1 cellular context compared by ENCODE assay signal in the genomic region with DNA sequence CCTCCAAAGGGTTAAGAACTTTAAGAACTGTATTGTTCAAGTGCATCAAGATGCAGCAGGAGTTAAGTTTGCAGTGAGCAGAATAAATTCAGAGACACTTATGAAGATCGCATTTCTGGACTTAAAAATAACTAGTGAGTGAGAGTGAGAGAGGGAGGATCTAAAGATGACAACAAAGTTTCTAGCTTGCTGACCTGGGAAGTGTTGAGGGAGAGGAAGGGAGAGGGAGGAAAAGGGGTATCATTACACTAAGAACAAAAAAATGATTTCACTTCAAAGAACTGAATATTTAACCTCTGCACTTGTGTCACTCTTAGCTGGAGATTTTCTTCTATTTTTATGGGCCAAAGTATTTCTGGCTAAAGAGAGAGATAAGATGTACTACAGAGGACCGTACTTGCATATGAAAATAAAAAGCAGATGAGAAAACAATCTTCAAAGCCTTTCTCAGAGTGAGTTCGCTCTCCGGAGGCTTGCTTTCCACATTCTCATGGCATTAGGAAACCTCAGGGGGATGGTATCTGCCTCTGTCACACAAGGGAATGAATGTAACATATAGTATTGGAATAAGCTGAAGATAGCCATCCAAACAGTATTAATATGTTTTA.
A peak's percentile ranks its signal among the peaks of the same experiment; 100 is the strongest.
TF ChIP-seq lines count a peak whose summit lies in the region.

No MANE protein-coding gene starts in this region.

TF ChIP-seq in liver, 16 proteins besides CTCF, POLR2A, EP300 and RAD21 (continued from another document):
- TF ChIP-seq, protein P1, sequence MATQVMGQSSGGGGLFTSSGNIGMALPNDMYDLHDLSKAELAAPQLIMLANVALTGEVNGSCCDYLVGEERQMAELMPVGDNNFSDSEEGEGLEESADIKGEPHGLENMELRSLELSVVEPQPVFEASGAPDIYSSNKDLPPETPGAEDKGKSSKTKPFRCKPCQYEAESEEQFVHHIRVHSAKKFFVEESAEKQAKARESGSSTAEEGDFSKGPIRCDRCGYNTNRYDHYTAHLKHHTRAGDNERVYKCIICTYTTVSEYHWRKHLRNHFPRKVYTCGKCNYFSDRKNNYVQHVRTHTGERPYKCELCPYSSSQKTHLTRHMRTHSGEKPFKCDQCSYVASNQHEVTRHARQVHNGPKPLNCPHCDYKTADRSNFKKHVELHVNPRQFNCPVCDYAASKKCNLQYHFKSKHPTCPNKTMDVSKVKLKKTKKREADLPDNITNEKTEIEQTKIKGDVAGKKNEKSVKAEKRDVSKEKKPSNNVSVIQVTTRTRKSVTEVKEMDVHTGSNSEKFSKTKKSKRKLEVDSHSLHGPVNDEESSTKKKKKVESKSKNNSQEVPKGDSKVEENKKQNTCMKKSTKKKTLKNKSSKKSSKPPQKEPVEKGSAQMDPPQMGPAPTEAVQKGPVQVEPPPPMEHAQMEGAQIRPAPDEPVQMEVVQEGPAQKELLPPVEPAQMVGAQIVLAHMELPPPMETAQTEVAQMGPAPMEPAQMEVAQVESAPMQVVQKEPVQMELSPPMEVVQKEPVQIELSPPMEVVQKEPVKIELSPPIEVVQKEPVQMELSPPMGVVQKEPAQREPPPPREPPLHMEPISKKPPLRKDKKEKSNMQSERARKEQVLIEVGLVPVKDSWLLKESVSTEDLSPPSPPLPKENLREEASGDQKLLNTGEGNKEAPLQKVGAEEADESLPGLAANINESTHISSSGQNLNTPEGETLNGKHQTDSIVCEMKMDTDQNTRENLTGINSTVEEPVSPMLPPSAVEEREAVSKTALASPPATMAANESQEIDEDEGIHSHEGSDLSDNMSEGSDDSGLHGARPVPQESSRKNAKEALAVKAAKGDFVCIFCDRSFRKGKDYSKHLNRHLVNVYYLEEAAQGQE (IDR thresholded peaks at IDR 0.05) = no peak
- TF ChIP-seq NR2F2 (IDR thresholded peaks at IDR 0.05) = peak; percentile 30
